In the genomic region with DNA sequence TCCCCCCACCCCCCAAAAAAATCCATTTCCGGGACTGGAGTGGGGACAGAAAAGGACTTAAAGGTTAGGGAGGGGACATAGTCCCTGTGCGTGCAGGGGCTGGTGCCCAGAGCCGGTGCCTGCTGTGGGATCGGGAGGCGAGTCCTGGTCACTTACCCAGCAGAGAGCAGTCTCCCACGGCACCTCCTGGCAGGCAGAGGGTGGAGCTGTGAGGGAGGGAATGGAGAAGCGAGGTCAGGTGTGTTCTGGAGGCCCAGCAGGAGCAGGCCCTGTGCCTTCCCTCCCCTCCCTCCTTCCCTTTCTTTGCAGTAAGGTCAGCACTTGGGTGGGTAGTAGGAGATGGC, we compare ENCODE assay signal across 20 cellular contexts. TPM values are rescaled to one million over a fixed set of nuclear protein-coding genes. Genes with fewer than 3 reads are reported as not detected.
A peak's percentile ranks its signal among the peaks of the same experiment; 100 is the strongest.
DNase-seq lines count a peak whose midpoint lies in the region; ATAC-seq and TF ChIP-seq lines count a peak whose summit lies in the region.
"Had no signal": no experiment of that assay in that cellular context is flagged by ENCODE, and none has a peak within 500 bp of the region (broad histone marks: within the 10 kb centered on the region; RNA-seq: fewer than 3 reads in every experiment).

No MANE protein-coding gene starts in this region.

- H3K18ac ChIP-seq in neuronal stem cell (ENCODE audit: low read length): no peak overlapping the region

- H3K4me1 ChIP-seq in BE2C (peaks cover 12% of the 10 kb centered on the region), left ventricle myocardium inferior (peaks cover 81% of the 10 kb centered on the region), neuronal stem cell (ENCODE audit: control insufficient read depth in 2 of 2, insufficient read depth in 1 of 2, low read depth in 1 of 2, low read length in 2 of 2) (peaks cover 28 to 30% of the 10 kb centered on the region in 2 donors)

- no peak overlapping the region for H4K8ac ChIP-seq in neuronal stem cell (ENCODE audit: low read depth, low read length)

- H3K36me3 ChIP-seq in BE2C (no peaks in the 10 kb centered on the region), left ventricle myocardium inferior (peaks cover 38% of the 10 kb centered on the region), neuronal stem cell (replicated peaks in 1 of 2; ENCODE audit: control insufficient read depth in 2 of 2, insufficient read depth in 2 of 2, low read length in 2 of 2) (peaks cover 12 to 52% of the 10 kb centered on the region in 2 donors)
- H3K36me3 ChIP-seq: SJSA1 had no signal

- H3K27ac ChIP-seq in left ventricle myocardium inferior (replicated peaks) (peak overlapping the region; percentile 56), neuronal stem cell (replicated peaks; ENCODE audit: low read length) (no peak overlapping the region)
- H3K27ac ChIP-seq: SJSA1 had no signal

- H2BK5ac ChIP-seq in neuronal stem cell (ENCODE audit: low read length): no peak overlapping the region

- no peak overlapping the region for H4K91ac ChIP-seq in neuronal stem cell (ENCODE audit: low read depth, low read length, poor library complexity)

- no peak overlapping the region for H2BK120ac ChIP-seq in neuronal stem cell (ENCODE audit: low read depth, low read length)

- H3K9me3 ChIP-seq in BE2C (no peaks in the 10 kb centered on the region), left ventricle myocardium inferior (replicated peaks) (no peaks in the 10 kb centered on the region), neuronal stem cell (replicated peaks in 1 of 2; ENCODE audit: control insufficient read depth in 2 of 2, insufficient read depth in 1 of 2, low read depth in 1 of 2, low read length in 2 of 2) (no peaks in the 10 kb centered on the region)
- H3K9me3 ChIP-seq: SJSA1 had no signal

- peak overlapping the region; percentile 33 for H2AK5ac ChIP-seq in neuronal stem cell (ENCODE audit: low read depth, low read length)

- peaks cover 2% of the 10 kb centered on the region for H3K79me1 ChIP-seq in neuronal stem cell (ENCODE audit: low read depth, low read length)

- no peak overlapping the region for H2AFZ ChIP-seq in neuronal stem cell (ENCODE audit: low read length)

- H3K4ac ChIP-seq in neuronal stem cell (ENCODE audit: low read length): no peak overlapping the region

- WGBS in neuronal stem cell (ENCODE audit: extremely low coverage in 2 of 2, insufficient read length in 2 of 2, insufficient replicate concordance in 1 of 2), 2 donors: no CpG with 5 or more reads among the region's 7 CpGs

- H2BK12ac ChIP-seq in neuronal stem cell (ENCODE audit: low read length): no peak overlapping the region

- no peak for ATAC-seq in GM19397 (IDR thresholded peaks at IDR 0.05; ENCODE audit: unreplicated experiment)
- no peak for ATAC-seq in HG03196 (IDR thresholded peaks at IDR 0.05; ENCODE audit: unreplicated experiment)

- intact Hi-C loops in left ventricle myocardium inferior (cut with micrococcal nuclease): no loop called here

- DNase-seq in BE2C (peak; percentile 6), HuH-7 (ENCODE audit: low spot score) (peak; percentile 51), left ventricle myocardium inferior (no peak), neuronal stem cell (ENCODE audit: low spot score) (no peak), T-helper 2 cell (no peak)
- DNase-seq: ACHN; CD4-positive, alpha-beta T cell; DND-41; GF-D8; KG1; NCI-H1092; NCI-H1694; NCI-H2107; NCI-H446; NCI-H774 had no signal

- no peak overlapping the region for H3K9ac ChIP-seq in neuronal stem cell (ENCODE audit: low read depth, low read length, poor library complexity)

- no peak overlapping the region for H3K23ac ChIP-seq in neuronal stem cell (ENCODE audit: low read depth, low read length, poor library complexity)

- H3K4me2 ChIP-seq in neuronal stem cell (ENCODE audit: insufficient read depth, low read length, poor library complexity, severe bottlenecking): no peak overlapping the region

- TF ChIP-seq CTCF in BE2C (IDR thresholded peaks at IDR 0.05; ENCODE audit: low read depth, low read length) (no peak), left ventricle myocardium inferior (IDR thresholded peaks at IDR 0.05; ENCODE audit: borderline replicate concordance) (no peak)

- H3K27me3 ChIP-seq in BE2C: peaks cover 16% of the 10 kb centered on the region
- no peaks in the 10 kb centered on the region for H3K27me3 ChIP-seq in left ventricle myocardium inferior (ENCODE audit: low read depth)
- peaks cover 0 to 3% (median 0%) of the 10 kb centered on the region in 3 experiments for H3K27me3 ChIP-seq in neuronal stem cell (ENCODE audit: control insufficient read depth in 3 of 3, insufficient read depth in 3 of 3, low read depth in 1 of 3, low read length in 3 of 3)

- no peak overlapping the region for H2BK15ac ChIP-seq in neuronal stem cell (ENCODE audit: low read length)

- H3K14ac ChIP-seq in neuronal stem cell (ENCODE audit: low read length): no peak overlapping the region

- H3K4me3 ChIP-seq in BE2C (ENCODE audit: low read depth, low read length): no peak overlapping the region
- H3K4me3 ChIP-seq in left ventricle myocardium inferior: no peak overlapping the region
- H3K4me3 ChIP-seq in neuronal stem cell (ENCODE audit: low read length in 2 of 2): no peak overlapping the region
- H3K4me3 ChIP-seq: SJSA1 had no signal

RNA-seq across cellular contexts. Expression of gene SHANK3, which starts 28.4 kb away (rescaled TPM):
- polyA plus RNA-seq in BE2C (2012; ENCODE audit: insufficient read depth, insufficient read length, low read depth): 3.3 TPM
- total RNA-seq in left ventricle myocardium inferior: 23.1 TPM
- 9.8 TPM for polyA plus RNA-seq in neuronal stem cell (2013, experiment 1 of 2)
- polyA plus RNA-seq in neuronal stem cell (2013, experiment 2 of 2): 9.9 TPM
- total RNA-seq: CD4-positive, alpha-beta T cell had no signal

RNA-seq across cellular contexts. Expression of gene ACR, which starts 37.0 kb away (rescaled TPM):
- polyA plus RNA-seq in BE2C (2012; ENCODE audit: insufficient read depth, insufficient read length, low read depth): not detected
- total RNA-seq in left ventricle myocardium inferior: 0.30 TPM
- 0.61 TPM for polyA plus RNA-seq in neuronal stem cell (2013, experiment 1 of 2)
- 0.48 TPM for polyA plus RNA-seq in neuronal stem cell (2013, experiment 2 of 2)
- total RNA-seq: CD4-positive, alpha-beta T cell; M059J; SJSA1 had no signal
- polyA plus RNA-seq: H1 had no signal

Comparison
In these comparisons a context has a peak if more than half of its experiments do, and no peak if none do; other contexts are left out.
1. DNase-seq: peak in BE2C (single experiment) and HuH-7 (single experiment); none in left ventricle myocardium inferior (single experiment), neuronal stem cell (single experiment) and T-helper 2 cell (0 of 5).